1 cellular context compared by ENCODE assay signal in the genomic region with DNA sequence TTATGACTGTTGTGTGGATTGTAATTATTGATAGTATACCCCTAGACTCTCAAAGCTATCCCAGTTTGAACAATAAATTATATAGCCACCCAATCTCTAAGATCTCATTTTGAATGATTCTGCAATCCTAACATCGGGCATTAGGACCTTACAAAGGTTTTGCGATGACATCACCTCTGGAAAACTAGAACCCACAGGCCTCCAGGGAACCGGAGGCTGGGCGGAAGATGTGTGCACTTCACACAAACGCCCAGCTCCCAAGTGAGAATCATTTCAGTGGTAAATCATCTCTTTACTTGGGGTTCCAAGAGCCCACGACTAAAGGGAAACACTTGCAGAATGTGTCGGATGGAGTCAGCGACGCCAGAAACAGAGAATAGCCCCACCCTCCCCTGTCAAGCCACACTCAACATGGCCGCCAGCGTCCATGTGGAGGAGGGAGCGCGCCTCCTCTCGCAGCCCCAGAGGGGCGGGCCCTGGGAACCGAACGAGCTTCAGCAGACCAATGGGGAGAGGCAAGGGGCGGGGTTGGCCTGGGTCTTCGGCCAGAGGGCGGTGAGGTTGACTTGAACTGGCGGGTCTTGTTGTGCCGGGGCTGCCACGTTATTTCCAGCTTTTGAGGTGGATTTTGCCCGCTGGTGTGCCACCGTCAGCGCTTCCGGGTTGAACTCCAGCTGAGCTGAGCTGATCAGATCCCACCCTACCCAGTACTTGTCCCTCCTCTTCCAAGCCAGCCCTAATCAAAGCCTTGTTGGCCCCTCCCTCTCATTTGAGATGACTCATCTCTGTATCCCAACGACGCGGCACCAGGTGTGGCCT.
TF ChIP-seq lines count a peak whose summit lies in the region.

No MANE protein-coding gene starts in this region.

TF ChIP-seq in HEK293, 187 proteins besides CTCF, POLR2A, EP300 and RAD21 (continued from another document):
- TF ChIP-seq, protein P1, sequence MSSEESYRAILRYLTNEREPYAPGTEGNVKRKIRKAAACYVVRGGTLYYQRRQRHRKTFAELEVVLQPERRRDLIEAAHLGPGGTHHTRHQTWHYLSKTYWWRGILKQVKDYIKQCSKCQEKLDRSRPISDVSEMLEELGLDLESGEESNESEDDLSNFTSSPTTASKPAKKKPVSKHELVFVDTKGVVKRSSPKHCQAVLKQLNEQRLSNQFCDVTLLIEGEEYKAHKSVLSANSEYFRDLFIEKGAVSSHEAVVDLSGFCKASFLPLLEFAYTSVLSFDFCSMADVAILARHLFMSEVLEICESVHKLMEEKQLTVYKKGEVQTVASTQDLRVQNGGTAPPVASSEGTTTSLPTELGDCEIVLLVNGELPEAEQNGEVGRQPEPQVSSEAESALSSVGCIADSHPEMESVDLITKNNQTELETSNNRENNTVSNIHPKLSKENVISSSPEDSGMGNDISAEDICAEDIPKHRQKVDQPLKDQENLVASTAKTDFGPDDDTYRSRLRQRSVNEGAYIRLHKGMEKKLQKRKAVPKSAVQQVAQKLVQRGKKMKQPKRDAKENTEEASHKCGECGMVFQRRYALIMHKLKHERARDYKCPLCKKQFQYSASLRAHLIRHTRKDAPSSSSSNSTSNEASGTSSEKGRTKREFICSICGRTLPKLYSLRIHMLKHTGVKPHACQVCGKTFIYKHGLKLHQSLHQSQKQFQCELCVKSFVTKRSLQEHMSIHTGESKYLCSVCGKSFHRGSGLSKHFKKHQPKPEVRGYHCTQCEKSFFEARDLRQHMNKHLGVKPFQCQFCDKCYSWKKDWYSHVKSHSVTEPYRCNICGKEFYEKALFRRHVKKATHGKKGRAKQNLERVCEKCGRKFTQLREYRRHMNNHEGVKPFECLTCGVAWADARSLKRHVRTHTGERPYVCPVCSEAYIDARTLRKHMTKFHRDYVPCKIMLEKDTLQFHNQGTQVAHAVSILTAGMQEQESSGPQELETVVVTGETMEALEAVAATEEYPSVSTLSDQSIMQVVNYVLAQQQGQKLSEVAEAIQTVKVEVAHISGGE (tag by site-specific recombination; conservative IDR thresholded peaks at IDR 0.05; ENCODE audit: low read depth): peak; percentile 98
- TF ChIP-seq ZFP37 (tag by site-specific recombination; IDR thresholded peaks at IDR 0.05): 0 out of 2 replicates have a peak, but pooled peaks have one; percentile 68
- peak; percentile 72 for TF ChIP-seq GLIS2 (tag by site-specific recombination; IDR thresholded peaks at IDR 0.05)
- TF ChIP-seq, protein P2, sequence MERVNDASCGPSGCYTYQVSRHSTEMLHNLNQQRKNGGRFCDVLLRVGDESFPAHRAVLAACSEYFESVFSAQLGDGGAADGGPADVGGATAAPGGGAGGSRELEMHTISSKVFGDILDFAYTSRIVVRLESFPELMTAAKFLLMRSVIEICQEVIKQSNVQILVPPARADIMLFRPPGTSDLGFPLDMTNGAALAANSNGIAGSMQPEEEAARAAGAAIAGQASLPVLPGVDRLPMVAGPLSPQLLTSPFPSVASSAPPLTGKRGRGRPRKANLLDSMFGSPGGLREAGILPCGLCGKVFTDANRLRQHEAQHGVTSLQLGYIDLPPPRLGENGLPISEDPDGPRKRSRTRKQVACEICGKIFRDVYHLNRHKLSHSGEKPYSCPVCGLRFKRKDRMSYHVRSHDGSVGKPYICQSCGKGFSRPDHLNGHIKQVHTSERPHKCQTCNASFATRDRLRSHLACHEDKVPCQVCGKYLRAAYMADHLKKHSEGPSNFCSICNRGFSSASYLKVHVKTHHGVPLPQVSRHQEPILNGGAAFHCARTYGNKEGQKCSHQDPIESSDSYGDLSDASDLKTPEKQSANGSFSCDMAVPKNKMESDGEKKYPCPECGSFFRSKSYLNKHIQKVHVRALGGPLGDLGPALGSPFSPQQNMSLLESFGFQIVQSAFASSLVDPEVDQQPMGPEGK (tag by site-specific recombination; IDR thresholded peaks at IDR 0.05): peak; percentile 77
- TF ChIP-seq ZFHX2 (tag by site-specific recombination; conservative IDR thresholded peaks at IDR 0.05): peak; percentile 44
- TF ChIP-seq ZNF366 (tag by site-specific recombination; conservative IDR thresholded peaks at IDR 0.05): peak; percentile 44
- no peak for TF ChIP-seq ZNF16 (tag by site-specific recombination; IDR thresholded peaks at IDR 0.05; ENCODE audit: low read depth)
- TF ChIP-seq, protein P3, sequence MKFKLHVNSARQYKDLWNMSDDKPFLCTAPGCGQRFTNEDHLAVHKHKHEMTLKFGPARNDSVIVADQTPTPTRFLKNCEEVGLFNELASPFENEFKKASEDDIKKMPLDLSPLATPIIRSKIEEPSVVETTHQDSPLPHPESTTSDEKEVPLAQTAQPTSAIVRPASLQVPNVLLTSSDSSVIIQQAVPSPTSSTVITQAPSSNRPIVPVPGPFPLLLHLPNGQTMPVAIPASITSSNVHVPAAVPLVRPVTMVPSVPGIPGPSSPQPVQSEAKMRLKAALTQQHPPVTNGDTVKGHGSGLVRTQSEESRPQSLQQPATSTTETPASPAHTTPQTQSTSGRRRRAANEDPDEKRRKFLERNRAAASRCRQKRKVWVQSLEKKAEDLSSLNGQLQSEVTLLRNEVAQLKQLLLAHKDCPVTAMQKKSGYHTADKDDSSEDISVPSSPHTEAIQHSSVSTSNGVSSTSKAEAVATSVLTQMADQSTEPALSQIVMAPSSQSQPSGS (tag by site-specific recombination; IDR thresholded peaks at IDR 0.05; ENCODE audit: low read depth): peak; percentile 97
- TF ChIP-seq, protein P4, sequence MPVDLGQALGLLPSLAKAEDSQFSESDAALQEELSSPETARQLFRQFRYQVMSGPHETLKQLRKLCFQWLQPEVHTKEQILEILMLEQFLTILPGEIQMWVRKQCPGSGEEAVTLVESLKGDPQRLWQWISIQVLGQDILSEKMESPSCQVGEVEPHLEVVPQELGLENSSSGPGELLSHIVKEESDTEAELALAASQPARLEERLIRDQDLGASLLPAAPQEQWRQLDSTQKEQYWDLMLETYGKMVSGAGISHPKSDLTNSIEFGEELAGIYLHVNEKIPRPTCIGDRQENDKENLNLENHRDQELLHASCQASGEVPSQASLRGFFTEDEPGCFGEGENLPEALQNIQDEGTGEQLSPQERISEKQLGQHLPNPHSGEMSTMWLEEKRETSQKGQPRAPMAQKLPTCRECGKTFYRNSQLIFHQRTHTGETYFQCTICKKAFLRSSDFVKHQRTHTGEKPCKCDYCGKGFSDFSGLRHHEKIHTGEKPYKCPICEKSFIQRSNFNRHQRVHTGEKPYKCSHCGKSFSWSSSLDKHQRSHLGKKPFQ (tag by site-specific recombination; IDR thresholded peaks at IDR 0.05): peak; percentile 56; the same call in 1 of the 2 replicates
- TF ChIP-seq KLF7 (tag by site-specific recombination; IDR thresholded peaks at IDR 0.05; ENCODE audit: borderline replicate concordance): peak; percentile 80; the same call in 1 of the 2 replicates
- TF ChIP-seq ZNF658 (tag by site-specific recombination; IDR thresholded peaks at IDR 0.05): no peak
- TF ChIP-seq ZNF133 (tag by site-specific recombination; IDR thresholded peaks at IDR 0.05): no peak
- TF ChIP-seq TCF7L2 (IDR thresholded peaks at IDR 0.05; ENCODE audit: borderline replicate concordance, low read depth, low read length): no peak
- TF ChIP-seq, protein P5, sequence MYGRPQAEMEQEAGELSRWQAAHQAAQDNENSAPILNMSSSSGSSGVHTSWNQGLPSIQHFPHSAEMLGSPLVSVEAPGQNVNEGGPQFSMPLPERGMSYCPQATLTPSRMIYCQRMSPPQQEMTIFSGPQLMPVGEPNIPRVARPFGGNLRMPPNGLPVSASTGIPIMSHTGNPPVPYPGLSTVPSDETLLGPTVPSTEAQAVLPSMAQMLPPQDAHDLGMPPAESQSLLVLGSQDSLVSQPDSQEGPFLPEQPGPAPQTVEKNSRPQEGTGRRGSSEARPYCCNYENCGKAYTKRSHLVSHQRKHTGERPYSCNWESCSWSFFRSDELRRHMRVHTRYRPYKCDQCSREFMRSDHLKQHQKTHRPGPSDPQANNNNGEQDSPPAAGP (tag by site-specific recombination; IDR thresholded peaks at IDR 0.05): peak; percentile 40
- no peak for TF ChIP-seq ZNF510 (tag by site-specific recombination; IDR thresholded peaks at IDR 0.05; ENCODE audit: insufficient replicate concordance)
- no peak for TF ChIP-seq MYNN (tag by site-specific recombination; IDR thresholded peaks at IDR 0.05; ENCODE audit: borderline replicate concordance)
- peak; percentile 91 for TF ChIP-seq YY2 (tag by site-specific recombination; IDR thresholded peaks at IDR 0.05)
- TF ChIP-seq, protein P6, sequence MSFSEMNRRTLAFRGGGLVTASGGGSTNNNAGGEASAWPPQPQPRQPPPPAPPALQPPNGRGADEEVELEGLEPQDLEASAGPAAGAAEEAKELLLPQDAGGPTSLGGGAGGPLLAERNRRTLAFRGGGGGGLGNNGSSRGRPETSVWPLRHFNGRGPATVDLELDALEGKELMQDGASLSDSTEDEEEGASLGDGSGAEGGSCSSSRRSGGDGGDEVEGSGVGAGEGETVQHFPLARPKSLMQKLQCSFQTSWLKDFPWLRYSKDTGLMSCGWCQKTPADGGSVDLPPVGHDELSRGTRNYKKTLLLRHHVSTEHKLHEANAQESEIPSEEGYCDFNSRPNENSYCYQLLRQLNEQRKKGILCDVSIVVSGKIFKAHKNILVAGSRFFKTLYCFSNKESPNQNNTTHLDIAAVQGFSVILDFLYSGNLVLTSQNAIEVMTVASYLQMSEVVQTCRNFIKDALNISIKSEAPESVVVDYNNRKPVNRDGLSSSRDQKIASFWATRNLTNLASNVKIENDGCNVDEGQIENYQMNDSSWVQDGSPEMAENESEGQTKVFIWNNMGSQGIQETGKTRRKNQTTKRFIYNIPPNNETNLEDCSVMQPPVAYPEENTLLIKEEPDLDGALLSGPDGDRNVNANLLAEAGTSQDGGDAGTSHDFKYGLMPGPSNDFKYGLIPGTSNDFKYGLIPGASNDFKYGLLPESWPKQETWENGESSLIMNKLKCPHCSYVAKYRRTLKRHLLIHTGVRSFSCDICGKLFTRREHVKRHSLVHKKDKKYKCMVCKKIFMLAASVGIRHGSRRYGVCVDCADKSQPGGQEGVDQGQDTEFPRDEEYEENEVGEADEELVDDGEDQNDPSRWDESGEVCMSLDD (tag by site-specific recombination; IDR thresholded peaks at IDR 0.05): no peak
- peak; percentile 77; the same call in 1 of the 2 replicates for TF ChIP-seq ZNF76 (tag by site-specific recombination; IDR thresholded peaks at IDR 0.05; ENCODE audit: borderline replicate concordance, low read depth)
- peak; percentile 6; the same call in 1 of the 2 replicates for TF ChIP-seq ZSCAN30 (tag by site-specific recombination; IDR thresholded peaks at IDR 0.05)
- 0 out of 2 replicates have a peak, but pooled peaks have one; percentile 37 for TF ChIP-seq OSR2 (tag by site-specific recombination; IDR thresholded peaks at IDR 0.05)
- TF ChIP-seq SP2 (tag by site-specific recombination; IDR thresholded peaks at IDR 0.05): peak; percentile 97
- TF ChIP-seq ZNF626 (tag by site-specific recombination; IDR thresholded peaks at IDR 0.05): no peak
- peak; percentile 34; the same call in 1 of the 2 replicates for TF ChIP-seq KLF16 (tag by site-specific recombination; IDR thresholded peaks at IDR 0.05)
- TF ChIP-seq ZNF394 (tag by site-specific recombination; IDR thresholded peaks at IDR 0.05; ENCODE audit: borderline replicate concordance): no peak
- TF ChIP-seq HOXA7 (CRISPR knock-in tag; IDR thresholded peaks at IDR 0.05; ENCODE audit: borderline replicate concordance): no peak
- no peak for TF ChIP-seq ZNF707 (tag by site-specific recombination; IDR thresholded peaks at IDR 0.05)
- peak; percentile 89; the same call in 1 of the 2 replicates for TF ChIP-seq TRIM28 (IDR thresholded peaks at IDR 0.05; ENCODE audit: borderline replicate concordance, low read length)
- peak; percentile 91 for TF ChIP-seq BCL11B (tag by site-specific recombination; IDR thresholded peaks at IDR 0.05; ENCODE audit: low read depth)
- TF ChIP-seq ZNF223 (tag by site-specific recombination; IDR thresholded peaks at IDR 0.05): no peak
- TF ChIP-seq GLIS1 (tag by site-specific recombination; IDR thresholded peaks at IDR 0.05): peak; percentile 7; the same call in 1 of the 2 replicates
- peak; percentile 80 for TF ChIP-seq KLF8 (tag by site-specific recombination; IDR thresholded peaks at IDR 0.05)
- TF ChIP-seq ZBTB17 (tag by site-specific recombination; IDR thresholded peaks at IDR 0.05): peak; percentile 93
- TF ChIP-seq, protein P7, sequence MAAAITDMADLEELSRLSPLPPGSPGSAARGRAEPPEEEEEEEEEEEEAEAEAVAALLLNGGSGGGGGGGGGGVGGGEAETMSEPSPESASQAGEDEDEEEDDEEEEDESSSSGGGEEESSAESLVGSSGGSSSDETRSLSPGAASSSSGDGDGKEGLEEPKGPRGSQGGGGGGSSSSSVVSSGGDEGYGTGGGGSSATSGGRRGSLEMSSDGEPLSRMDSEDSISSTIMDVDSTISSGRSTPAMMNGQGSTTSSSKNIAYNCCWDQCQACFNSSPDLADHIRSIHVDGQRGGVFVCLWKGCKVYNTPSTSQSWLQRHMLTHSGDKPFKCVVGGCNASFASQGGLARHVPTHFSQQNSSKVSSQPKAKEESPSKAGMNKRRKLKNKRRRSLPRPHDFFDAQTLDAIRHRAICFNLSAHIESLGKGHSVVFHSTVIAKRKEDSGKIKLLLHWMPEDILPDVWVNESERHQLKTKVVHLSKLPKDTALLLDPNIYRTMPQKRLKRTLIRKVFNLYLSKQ (tag by site-specific recombination; IDR thresholded peaks at IDR 0.05; ENCODE audit: borderline replicate concordance): no peak
- peak; percentile 63 for TF ChIP-seq ZNF341 (tag by site-specific recombination; IDR thresholded peaks at IDR 0.05; ENCODE audit: low read depth)
- TF ChIP-seq KLF9 (tag by site-specific recombination; IDR thresholded peaks at IDR 0.05; ENCODE audit: low read depth): peak; percentile 66
- no peak for TF ChIP-seq ZNF274 (IDR thresholded peaks at IDR 0.05; ENCODE audit: low read length)
- no peak for TF ChIP-seq ZNF274 (tag by site-specific recombination; IDR thresholded peaks at IDR 0.05; ENCODE audit: borderline replicate concordance)
- TF ChIP-seq ZNF157 (tag by site-specific recombination; IDR thresholded peaks at IDR 0.05): no peak
TF ChIP-seq in HEK293: peak in this region for 55.
